20 cellular contexts compared by ENCODE assay signal in the genomic region with DNA sequence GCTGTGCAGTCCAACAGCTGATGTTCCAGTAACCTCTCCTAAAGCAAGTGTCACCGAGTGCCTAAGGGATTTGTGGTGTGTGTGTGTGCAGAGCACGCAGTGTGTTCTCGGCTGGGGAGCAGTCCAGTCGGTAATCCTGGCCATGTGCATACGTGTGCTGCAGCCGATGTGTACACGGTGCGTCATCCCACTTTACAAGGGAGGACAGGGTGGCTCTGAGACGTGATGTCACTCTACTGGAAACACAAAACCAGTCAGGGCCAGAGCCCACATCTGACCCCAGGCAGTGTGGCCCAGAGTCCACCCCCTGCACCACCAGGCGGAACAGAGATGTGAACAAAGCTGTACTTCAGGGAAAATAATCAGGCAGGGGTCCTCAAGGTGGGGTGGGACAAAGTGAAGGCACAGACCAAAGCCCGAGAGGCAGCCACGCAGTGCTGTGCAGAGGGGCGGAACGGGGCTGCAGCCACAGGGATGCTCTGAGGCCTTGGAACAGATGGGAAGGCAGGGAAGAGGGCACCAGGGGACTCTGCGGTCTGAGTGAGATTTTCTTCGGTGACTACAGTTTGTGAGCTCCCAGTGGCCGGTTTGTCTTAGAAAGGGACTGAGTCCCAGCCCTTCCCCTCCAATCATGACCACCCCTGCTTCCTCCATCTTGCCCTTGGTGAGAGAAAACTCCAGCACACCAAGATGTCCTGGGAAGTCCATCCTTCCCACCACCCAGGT.
DNase-seq lines count a peak whose midpoint lies in the region; ATAC-seq and TF ChIP-seq lines count a peak whose summit lies in the region.
"Had no signal": no experiment of that assay in that cellular context is flagged by ENCODE, and none has a peak within 500 bp of the region (broad histone marks: within the 10 kb centered on the region; RNA-seq: fewer than 3 reads in every experiment).

No MANE protein-coding gene starts in this region.

- CTCF ChIA-PET in A673 (lab: Charles Lee), result no interaction called here

- 90% methylated on average over 17 of the region's 17 CpGs for WGBS in heart right ventricle, 2 donors

- BruUV-seq in A673 (replicated peaks; lab: Mats Ljungman, UMichigan), result no TSS peak

- H3K27ac ChIP-seq in heart right ventricle, result no peak overlapping the region
- H3K27ac ChIP-seq in SJCRH30, result peak overlapping the region; percentile 78
- H3K27ac ChIP-seq in A673 (ENCODE audit: low read depth, low read length, poor library complexity, severe bottlenecking), result no peak overlapping the region
- H3K27ac ChIP-seq: epithelial cell of prostate, foreskin keratinocyte, KMS-11, stomach had no signal

- H3K4me1 ChIP-seq in heart right ventricle (no peaks in the 10 kb centered on the region), SJCRH30 (peaks cover 16% of the 10 kb centered on the region), A673 (ENCODE audit: insufficient read depth, low read length, poor library complexity, severe bottlenecking) (peaks cover 5% of the 10 kb centered on the region)
- H3K4me1 ChIP-seq: foreskin keratinocyte had no signal

- no peaks in the 10 kb centered on the region for H3K27me3 ChIP-seq in heart right ventricle
- H3K27me3 ChIP-seq in SJCRH30, result no peaks in the 10 kb centered on the region
- H3K27me3 ChIP-seq in A673 (replicated peaks; ENCODE audit: insufficient read depth, low read depth, low read length, poor library complexity), result no peaks in the 10 kb centered on the region
- H3K27me3 ChIP-seq: foreskin keratinocyte, stomach had no signal

- DNase-seq in left ventricle myocardium superior (no peak), heart right ventricle (no peak), SJCRH30 (peak; percentile 85 to 92), myocyte (ENCODE audit: low read depth) (peak; percentile 17), A673 (ENCODE audit: low spot score) (no peak)
- no peak for DNase-seq in activated CD8-positive, alpha-beta memory T cell treated with anti-CD3 and anti-CD28 coated beads, Interleukin-2, amount 50 U/mL, for 48 hours
- no peak for DNase-seq in activated CD4-positive, alpha-beta T cell treated with anti-CD3 and anti-CD28 coated beads, Interleukin-2, amount 50 U/mL, for 1 hour
- DNase-seq: activated CD4-positive, alpha-beta T cell treated with anti-CD3 and anti-CD28 coated beads for 48 hours; activated CD8-positive, alpha-beta memory T cell treated with anti-CD3 and anti-CD28 coated beads, Interleukin-2, amount 10 ng/mL, durations not matched to agents 7 days and 5 days; activated naive CD8-positive, alpha-beta T cell treated with anti-CD3 and anti-CD28 coated beads for 36 hours; foreskin keratinocyte; hippocampal formation; NCI-H1930; NCI-H446 treated with DMSO at 0.1 percent for 48 hours; occipital lobe; stomach had no signal

- no peak for TF ChIP-seq CTCF in heart right ventricle (IDR thresholded peaks at IDR 0.05)
- no peak for TF ChIP-seq CTCF in A673 (conservative IDR thresholded peaks at IDR 0.05; ENCODE audit: low read depth, low read length)

- POLR2A ChIA-PET in A673 (lab: Charles Lee; ENCODE audit: low non-redundant PET), result no interaction called here

- H3K36me3 ChIP-seq in heart right ventricle, result no peaks in the 10 kb centered on the region
- no peaks in the 10 kb centered on the region for H3K36me3 ChIP-seq in SJCRH30
- H3K36me3 ChIP-seq in A673 (ENCODE audit: insufficient read depth, low read length, poor library complexity, severe bottlenecking), result no peaks in the 10 kb centered on the region
- H3K36me3 ChIP-seq: stomach had no signal

- ATAC-seq in left ventricle myocardium superior (peak; percentile 29), heart right ventricle (no peak), HG03159 (IDR thresholded peaks at IDR 0.05; ENCODE audit: unreplicated experiment) (no peak)
- ATAC-seq: activated CD8-positive, alpha-beta memory T cell treated with anti-CD3 and anti-CD28 coated beads, Interleukin-2, amount 10 ng/mL, durations not matched to agents 7 days and 5 days; foreskin keratinocyte; HCT116 had no signal

- peaks cover 0 to under 1% (median 0%) of the 10 kb centered on the region in 11 donors for H3K9me3 ChIP-seq in heart right ventricle
- H3K9me3 ChIP-seq in SJCRH30 (replicated peaks), result no peaks in the 10 kb centered on the region
- H3K9me3 ChIP-seq in A673 (ENCODE audit: low read depth, low read length, poor library complexity, severe bottlenecking), result no peaks in the 10 kb centered on the region
- H3K9me3 ChIP-seq: stomach had no signal

- H3K4me3 ChIP-seq in heart right ventricle, result no peak overlapping the region
- H3K4me3 ChIP-seq in SJCRH30, result no peak overlapping the region; the same call in 1 of the 2 replicates
- H3K4me3 ChIP-seq in A673 (ENCODE audit: low read depth, low read length, poor library complexity, severe bottlenecking), result no peak overlapping the region
- H3K4me3 ChIP-seq: stomach had no signal

- intact Hi-C loops in left ventricle myocardium superior (cut with micrococcal nuclease) (no loop called here), heart right ventricle (cut with DNase I) (no loop called here), A673 (cut with micrococcal nuclease; ENCODE audit: unreplicated experiment) (no loop called here)

Comparison
In these comparisons a context has a peak if more than half of its experiments do, and no peak if none do; other contexts are left out.
1. DNase-seq: peak in SJCRH30 (2 of 2) and myocyte (single experiment); none in left ventricle myocardium superior (single experiment), heart right ventricle (0 of 2), activated CD8-positive, alpha-beta memory T cell treated with anti-CD3 and anti-CD28 coated beads, Interleukin-2, amount 50 U/mL, for 48 hours (single experiment), A673 (single experiment) and activated CD4-positive, alpha-beta T cell treated with anti-CD3 and anti-CD28 coated beads, Interleukin-2, amount 50 U/mL, for 1 hour (single experiment).